ENCODE assay signal across 12 cellular contexts in genomic region chr1:158163000-158163947, GRCh38. TPM values are rescaled to one million over a fixed set of nuclear protein-coding genes. Genes with fewer than 3 reads are reported as not detected.
DNase-seq lines count a peak whose midpoint lies in the region; ATAC-seq and TF ChIP-seq lines count a peak whose summit lies in the region.
"Had no signal": no experiment of that assay in that cellular context is flagged by ENCODE, and none has a peak within 500 bp of the region (broad histone marks: within the 10 kb centered on the region; RNA-seq: fewer than 3 reads in every experiment).

No MANE protein-coding gene starts in this region.

- H3K4me1 Mint-ChIP-seq in CD14-positive monocyte, result peaks cover 45% of the 10 kb centered on the region
- H3K4me1 Mint-ChIP-seq in activated CD4-positive, alpha-beta T cell treated with anti-CD3 and anti-CD28 coated beads, Interleukin-2, amount 10 ng/mL, durations not matched to agents 7 days and 5 days, result peaks cover 5% of the 10 kb centered on the region

- peak overlapping the region; percentile 49 to 83 for H3K4me3 Mint-ChIP-seq in CD14-positive monocyte
- H3K4me3 Mint-ChIP-seq in activated CD4-positive, alpha-beta T cell treated with anti-CD3 and anti-CD28 coated beads, Interleukin-2, amount 10 ng/mL, durations not matched to agents 7 days and 5 days, result no peak overlapping the region

- no peak for TF ChIP-seq CTCF in CD14-positive monocyte (IDR thresholded peaks at IDR 0.05)
- TF ChIP-seq CTCF in A673 (conservative IDR thresholded peaks at IDR 0.05; ENCODE audit: low read depth, low read length), result no peak

- POLR2A ChIA-PET in A673 (lab: Charles Lee; ENCODE audit: low non-redundant PET), result no interaction called here
- POLR2A ChIA-PET in activated CD4-positive, alpha-beta T cell treated with anti-CD3 and anti-CD28 coated beads, Interleukin-2, amount 10 ng/mL, durations not matched to agents 7 days and 5 days (lab: Charles Lee), result no interaction called here

- H3K27ac Mint-ChIP-seq in CD14-positive monocyte, result peak overlapping the region; percentile 85 to 98 (median 95)
- no peak overlapping the region for H3K27ac Mint-ChIP-seq in activated CD4-positive, alpha-beta T cell treated with anti-CD3 and anti-CD28 coated beads, Interleukin-2, amount 10 ng/mL, durations not matched to agents 7 days and 5 days

- no peak overlapping the region for H3K4me3 ChIP-seq in A673 (ENCODE audit: low read depth, low read length, poor library complexity, severe bottlenecking)
- H3K4me3 ChIP-seq: breast epithelium, Peyer's patch, thoracic aorta had no signal

- H3K36me3 Mint-ChIP-seq in CD14-positive monocyte, result peaks cover 1 to 5% of the 10 kb centered on the region in 2 donors
- no peaks in the 10 kb centered on the region for H3K36me3 Mint-ChIP-seq in activated CD4-positive, alpha-beta T cell treated with anti-CD3 and anti-CD28 coated beads, Interleukin-2, amount 10 ng/mL, durations not matched to agents 7 days and 5 days (ENCODE audit: low read depth)

- H3K36me3 ChIP-seq in A673 (ENCODE audit: insufficient read depth, low read length, poor library complexity, severe bottlenecking), result no peaks in the 10 kb centered on the region
- H3K36me3 ChIP-seq: breast epithelium, Peyer's patch, thoracic aorta had no signal

- no peaks in the 10 kb centered on the region for H3K9me3 ChIP-seq in A673 (ENCODE audit: low read depth, low read length, poor library complexity, severe bottlenecking)
- H3K9me3 ChIP-seq: breast epithelium, Peyer's patch, thoracic aorta had no signal

- DNase-seq in CD14-positive monocyte (ENCODE audit: low spot score) (no peak), GM19238 (ENCODE audit: insufficient read length, low spot score) (peak; percentile 35), EL (no peak), A673 (ENCODE audit: low spot score) (no peak), activated gamma-delta T cell treated with Interleukin-2 at 50 U/mL for 16 hours (no peak)
- no peak for DNase-seq in activated CD4-positive, alpha-beta T cell treated with anti-CD3 and anti-CD28 coated beads, Interleukin-2, amount 10 ng/mL, durations not matched to agents 7 days and 5 days
- DNase-seq: stimulated activated CD4-positive, alpha-beta T cell treated with anti-CD3 and anti-CD28 coated beads, Interleukin-15, amount 100 ng/mL, for 24 hours had no signal

- peaks cover 0 to 2% (median 2%) of the 10 kb centered on the region in 3 donors for H3K27me3 Mint-ChIP-seq in CD14-positive monocyte (ENCODE audit: low read depth in 3 of 3)
- peaks cover 32% of the 10 kb centered on the region for H3K27me3 Mint-ChIP-seq in activated CD4-positive, alpha-beta T cell treated with anti-CD3 and anti-CD28 coated beads, Interleukin-2, amount 10 ng/mL, durations not matched to agents 7 days and 5 days

- ATAC-seq in HG02763 (IDR thresholded peaks at IDR 0.05; ENCODE audit: unreplicated experiment), result peak; percentile 99
- ATAC-seq in HG03571 (IDR thresholded peaks at IDR 0.05; ENCODE audit: unreplicated experiment), result peak; percentile 98

- peaks cover 25% of the 10 kb centered on the region for H3K27me3 ChIP-seq in A673 (replicated peaks; ENCODE audit: insufficient read depth, low read depth, low read length, poor library complexity)
- H3K27me3 ChIP-seq: Peyer's patch had no signal

- no TSS peak for BruUV-seq in A673 (replicated peaks; lab: Mats Ljungman, UMichigan)

- CTCF ChIA-PET in A673 (lab: Charles Lee), result no interaction called here
- CTCF ChIA-PET in activated CD4-positive, alpha-beta T cell treated with anti-CD3 and anti-CD28 coated beads, Interleukin-2, amount 10 ng/mL, durations not matched to agents 7 days and 5 days (lab: Charles Lee), result interaction anchor here (0.7 kb wide), 1 partner anchor 41 kb away, joined by 4 read pairs; no protein-coding TSS in a partner anchor

- intact Hi-C loops in CD14-positive monocyte (cut with micrococcal nuclease) (loop anchor here in 1 of 2 donors (2.0 to 5.0 kb wide), 2 partner anchors 14 to 124 kb away; partner anchors contain the start of gene CD1C), A673 (cut with micrococcal nuclease; ENCODE audit: unreplicated experiment) (no loop called here)

- H3K9me3 Mint-ChIP-seq in CD14-positive monocyte, result peaks cover 0 to 6% (median 2%) of the 10 kb centered on the region in 7 donors
- no peaks in the 10 kb centered on the region for H3K9me3 Mint-ChIP-seq in activated CD4-positive, alpha-beta T cell treated with anti-CD3 and anti-CD28 coated beads, Interleukin-2, amount 10 ng/mL, durations not matched to agents 7 days and 5 days

- no peaks in the 10 kb centered on the region for H3K4me1 ChIP-seq in A673 (ENCODE audit: insufficient read depth, low read length, poor library complexity, severe bottlenecking)
- H3K4me1 ChIP-seq: breast epithelium had no signal

- no peak overlapping the region for H3K27ac ChIP-seq in A673 (ENCODE audit: low read depth, low read length, poor library complexity, severe bottlenecking)
- H3K27ac ChIP-seq: breast epithelium, thoracic aorta had no signal

RNA-seq across cellular contexts. Expression of gene CD1D, which starts 17.4 kb away (rescaled TPM):
- 100 to 1,000 TPM; 121 to 134 TPM for polyA plus RNA-seq in CD14-positive monocyte
- 0.79 and 1.3 TPM in 2 replicates for total RNA-seq in A673 (2021)
- not detected for total RNA-seq in activated CD4-positive, alpha-beta T cell treated with anti-CD3 and anti-CD28 coated beads, Interleukin-2, amount 10 ng/mL, durations not matched to agents 7 days and 5 days
